ENCODE assay signal across 1 cellular context in the genomic region with DNA sequence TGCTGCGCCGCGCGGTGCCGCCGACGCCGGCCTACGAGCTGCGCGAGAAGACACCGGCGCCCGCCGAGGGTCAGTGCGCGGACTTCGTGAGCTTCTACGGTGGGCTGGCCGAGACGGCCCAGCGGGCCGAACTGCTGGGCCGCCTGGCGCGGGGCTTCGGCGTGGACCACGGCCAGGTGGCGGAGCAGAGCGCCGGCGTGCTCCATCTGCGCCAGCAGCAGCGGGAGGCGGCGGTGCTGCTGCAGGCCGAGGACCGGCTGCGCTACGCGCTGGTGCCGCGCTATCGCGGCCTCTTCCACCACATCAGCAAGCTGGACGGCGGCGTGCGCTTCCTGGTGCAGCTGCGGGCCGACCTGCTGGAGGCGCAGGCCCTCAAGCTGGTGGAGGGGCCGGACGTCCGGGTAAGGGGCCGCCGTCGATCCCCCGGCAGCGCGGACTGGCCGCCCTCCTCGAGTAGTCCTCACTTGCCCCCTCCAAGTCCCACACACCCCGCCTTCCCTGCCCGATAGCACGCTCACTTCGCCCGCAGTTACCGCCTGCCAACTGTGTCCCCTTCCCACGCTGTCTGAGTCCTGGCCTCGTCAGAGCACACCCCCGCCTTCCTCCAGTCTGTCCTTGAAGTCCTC.
TF ChIP-seq lines count a peak whose summit lies in the region.

No MANE protein-coding gene starts in this region.

TF ChIP-seq in HepG2, 621 proteins besides CTCF, POLR2A, EP300 and RAD21 (continued from another document and continues in another):
- TF ChIP-seq, protein P1, sequence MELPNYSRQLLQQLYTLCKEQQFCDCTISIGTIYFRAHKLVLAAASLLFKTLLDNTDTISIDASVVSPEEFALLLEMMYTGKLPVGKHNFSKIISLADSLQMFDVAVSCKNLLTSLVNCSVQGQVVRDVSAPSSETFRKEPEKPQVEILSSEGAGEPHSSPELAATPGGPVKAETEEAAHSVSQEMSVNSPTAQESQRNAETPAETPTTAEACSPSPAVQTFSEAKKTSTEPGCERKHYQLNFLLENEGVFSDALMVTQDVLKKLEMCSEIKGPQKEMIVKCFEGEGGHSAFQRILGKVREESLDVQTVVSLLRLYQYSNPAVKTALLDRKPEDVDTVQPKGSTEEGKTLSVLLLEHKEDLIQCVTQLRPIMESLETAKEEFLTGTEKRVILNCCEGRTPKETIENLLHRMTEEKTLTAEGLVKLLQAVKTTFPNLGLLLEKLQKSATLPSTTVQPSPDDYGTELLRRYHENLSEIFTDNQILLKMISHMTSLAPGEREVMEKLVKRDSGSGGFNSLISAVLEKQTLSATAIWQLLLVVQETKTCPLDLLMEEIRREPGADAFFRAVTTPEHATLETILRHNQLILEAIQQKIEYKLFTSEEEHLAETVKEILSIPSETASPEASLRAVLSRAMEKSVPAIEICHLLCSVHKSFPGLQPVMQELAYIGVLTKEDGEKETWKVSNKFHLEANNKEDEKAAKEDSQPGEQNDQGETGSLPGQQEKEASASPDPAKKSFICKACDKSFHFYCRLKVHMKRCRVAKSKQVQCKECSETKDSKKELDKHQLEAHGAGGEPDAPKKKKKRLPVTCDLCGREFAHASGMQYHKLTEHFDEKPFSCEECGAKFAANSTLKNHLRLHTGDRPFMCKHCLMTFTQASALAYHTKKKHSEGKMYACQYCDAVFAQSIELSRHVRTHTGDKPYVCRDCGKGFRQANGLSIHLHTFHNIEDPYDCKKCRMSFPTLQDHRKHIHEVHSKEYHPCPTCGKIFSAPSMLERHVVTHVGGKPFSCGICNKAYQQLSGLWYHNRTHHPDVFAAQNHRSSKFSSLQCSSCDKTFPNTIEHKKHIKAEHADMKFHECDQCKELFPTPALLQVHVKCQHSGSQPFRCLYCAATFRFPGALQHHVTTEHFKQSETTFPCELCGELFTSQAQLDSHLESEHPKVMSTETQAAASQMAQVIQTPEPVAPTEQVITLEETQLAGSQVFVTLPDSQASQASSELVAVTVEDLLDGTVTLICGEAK (IDR thresholded peaks at IDR 0.05) = no peak
- TF ChIP-seq, protein P1 (CRISPR knock-in tag; IDR thresholded peaks at IDR 0.05) = peak; percentile 62; the same call in 1 of the 2 replicates
- TF ChIP-seq, protein P2, sequence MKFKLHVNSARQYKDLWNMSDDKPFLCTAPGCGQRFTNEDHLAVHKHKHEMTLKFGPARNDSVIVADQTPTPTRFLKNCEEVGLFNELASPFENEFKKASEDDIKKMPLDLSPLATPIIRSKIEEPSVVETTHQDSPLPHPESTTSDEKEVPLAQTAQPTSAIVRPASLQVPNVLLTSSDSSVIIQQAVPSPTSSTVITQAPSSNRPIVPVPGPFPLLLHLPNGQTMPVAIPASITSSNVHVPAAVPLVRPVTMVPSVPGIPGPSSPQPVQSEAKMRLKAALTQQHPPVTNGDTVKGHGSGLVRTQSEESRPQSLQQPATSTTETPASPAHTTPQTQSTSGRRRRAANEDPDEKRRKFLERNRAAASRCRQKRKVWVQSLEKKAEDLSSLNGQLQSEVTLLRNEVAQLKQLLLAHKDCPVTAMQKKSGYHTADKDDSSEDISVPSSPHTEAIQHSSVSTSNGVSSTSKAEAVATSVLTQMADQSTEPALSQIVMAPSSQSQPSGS (CRISPR knock-in tag; IDR thresholded peaks at IDR 0.05) = no peak
- peak; percentile 23; the same call in 1 of the 2 replicates for TF ChIP-seq GABPB1 (CRISPR knock-in tag; IDR thresholded peaks at IDR 0.05)
- TF ChIP-seq, protein P3, sequence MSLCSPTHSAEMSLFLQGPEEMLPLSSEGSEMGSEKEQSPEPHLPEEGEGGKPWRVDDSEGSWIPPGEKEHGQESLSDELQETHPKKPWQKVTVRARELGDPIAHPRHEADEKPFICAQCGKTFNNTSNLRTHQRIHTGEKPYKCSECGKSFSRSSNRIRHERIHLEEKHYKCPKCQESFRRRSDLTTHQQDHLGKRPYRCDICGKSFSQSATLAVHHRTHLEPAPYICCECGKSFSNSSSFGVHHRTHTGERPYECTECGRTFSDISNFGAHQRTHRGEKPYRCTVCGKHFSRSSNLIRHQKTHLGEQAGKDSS (CRISPR knock-in tag; IDR thresholded peaks at IDR 0.05; ENCODE audit: borderline replicate concordance, low read depth) = no peak; the same call in none of the 2 replicates
- 0 out of 2 replicates have a peak, but pooled peaks have one; percentile 30 for TF ChIP-seq ZNF790 (CRISPR knock-in tag; IDR thresholded peaks at IDR 0.05; ENCODE audit: borderline replicate concordance)
- peak; percentile 61; the same call in 1 of the 2 replicates for TF ChIP-seq HOXA9 (CRISPR knock-in tag; IDR thresholded peaks at IDR 0.05; ENCODE audit: borderline replicate concordance)
- TF ChIP-seq ZNF652 (CRISPR knock-in tag; IDR thresholded peaks at IDR 0.05; ENCODE audit: borderline replicate concordance, low read depth) = no peak
- TF ChIP-seq THAP11 (CRISPR knock-in tag; IDR thresholded peaks at IDR 0.05) = 0 out of 2 replicates have a peak, but pooled peaks have one; percentile 8
- TF ChIP-seq KAT8 (CRISPR knock-in tag; IDR thresholded peaks at IDR 0.05) = peak; percentile 11; the same call in 1 of the 2 replicates
- TF ChIP-seq, protein P4, sequence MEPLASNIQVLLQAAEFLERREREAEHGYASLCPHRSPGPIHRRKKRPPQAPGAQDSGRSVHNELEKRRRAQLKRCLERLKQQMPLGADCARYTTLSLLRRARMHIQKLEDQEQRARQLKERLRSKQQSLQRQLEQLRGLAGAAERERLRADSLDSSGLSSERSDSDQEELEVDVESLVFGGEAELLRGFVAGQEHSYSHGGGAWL (CRISPR knock-in tag; IDR thresholded peaks at IDR 0.05) = peak; percentile 78
- TF ChIP-seq, protein P5, sequence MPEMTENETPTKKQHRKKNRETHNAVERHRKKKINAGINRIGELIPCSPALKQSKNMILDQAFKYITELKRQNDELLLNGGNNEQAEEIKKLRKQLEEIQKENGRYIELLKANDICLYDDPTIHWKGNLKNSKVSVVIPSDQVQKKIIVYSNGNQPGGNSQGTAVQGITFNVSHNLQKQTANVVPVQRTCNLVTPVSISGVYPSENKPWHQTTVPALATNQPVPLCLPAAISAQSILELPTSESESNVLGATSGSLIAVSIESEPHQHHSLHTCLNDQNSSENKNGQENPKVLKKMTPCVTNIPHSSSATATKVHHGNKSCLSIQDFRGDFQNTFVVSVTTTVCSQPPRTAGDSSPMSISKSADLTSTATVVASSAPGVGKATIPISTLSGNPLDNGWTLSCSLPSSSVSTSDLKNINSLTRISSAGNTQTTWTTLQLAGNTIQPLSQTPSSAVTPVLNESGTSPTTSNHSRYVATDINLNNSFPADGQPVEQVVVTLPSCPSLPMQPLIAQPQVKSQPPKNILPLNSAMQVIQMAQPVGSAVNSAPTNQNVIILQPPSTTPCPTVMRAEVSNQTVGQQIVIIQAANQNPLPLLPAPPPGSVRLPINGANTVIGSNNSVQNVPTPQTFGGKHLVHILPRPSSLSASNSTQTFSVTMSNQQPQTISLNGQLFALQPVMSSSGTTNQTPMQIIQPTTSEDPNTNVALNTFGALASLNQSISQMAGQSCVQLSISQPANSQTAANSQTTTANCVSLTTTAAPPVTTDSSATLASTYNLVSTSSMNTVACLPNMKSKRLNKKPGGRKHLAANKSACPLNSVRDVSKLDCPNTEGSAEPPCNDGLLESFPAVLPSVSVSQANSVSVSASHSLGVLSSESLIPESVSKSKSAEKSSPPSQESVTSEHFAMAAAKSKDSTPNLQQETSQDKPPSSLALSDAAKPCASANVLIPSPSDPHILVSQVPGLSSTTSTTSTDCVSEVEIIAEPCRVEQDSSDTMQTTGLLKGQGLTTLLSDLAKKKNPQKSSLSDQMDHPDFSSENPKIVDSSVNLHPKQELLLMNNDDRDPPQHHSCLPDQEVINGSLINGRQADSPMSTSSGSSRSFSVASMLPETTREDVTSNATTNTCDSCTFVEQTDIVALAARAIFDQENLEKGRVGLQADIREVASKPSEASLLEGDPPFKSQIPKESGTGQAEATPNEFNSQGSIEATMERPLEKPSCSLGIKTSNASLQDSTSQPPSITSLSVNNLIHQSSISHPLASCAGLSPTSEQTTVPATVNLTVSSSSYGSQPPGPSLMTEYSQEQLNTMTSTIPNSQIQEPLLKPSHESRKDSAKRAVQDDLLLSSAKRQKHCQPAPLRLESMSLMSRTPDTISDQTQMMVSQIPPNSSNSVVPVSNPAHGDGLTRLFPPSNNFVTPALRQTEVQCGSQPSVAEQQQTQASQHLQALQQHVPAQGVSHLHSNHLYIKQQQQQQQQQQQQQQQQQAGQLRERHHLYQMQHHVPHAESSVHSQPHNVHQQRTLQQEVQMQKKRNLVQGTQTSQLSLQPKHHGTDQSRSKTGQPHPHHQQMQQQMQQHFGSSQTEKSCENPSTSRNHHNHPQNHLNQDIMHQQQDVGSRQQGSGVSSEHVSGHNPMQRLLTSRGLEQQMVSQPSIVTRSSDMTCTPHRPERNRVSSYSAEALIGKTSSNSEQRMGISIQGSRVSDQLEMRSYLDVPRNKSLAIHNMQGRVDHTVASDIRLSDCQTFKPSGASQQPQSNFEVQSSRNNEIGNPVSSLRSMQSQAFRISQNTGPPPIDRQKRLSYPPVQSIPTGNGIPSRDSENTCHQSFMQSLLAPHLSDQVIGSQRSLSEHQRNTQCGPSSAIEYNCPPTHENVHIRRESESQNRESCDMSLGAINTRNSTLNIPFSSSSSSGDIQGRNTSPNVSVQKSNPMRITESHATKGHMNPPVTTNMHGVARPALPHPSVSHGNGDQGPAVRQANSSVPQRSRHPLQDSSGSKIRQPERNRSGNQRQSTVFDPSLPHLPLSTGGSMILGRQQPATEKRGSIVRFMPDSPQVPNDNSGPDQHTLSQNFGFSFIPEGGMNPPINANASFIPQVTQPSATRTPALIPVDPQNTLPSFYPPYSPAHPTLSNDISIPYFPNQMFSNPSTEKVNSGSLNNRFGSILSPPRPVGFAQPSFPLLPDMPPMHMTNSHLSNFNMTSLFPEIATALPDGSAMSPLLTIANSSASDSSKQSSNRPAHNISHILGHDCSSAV (CRISPR knock-in tag; IDR thresholded peaks at IDR 0.05; ENCODE audit: borderline replicate concordance) = no peak
- TF ChIP-seq NONO (IDR thresholded peaks at IDR 0.05) = no peak
- peak; percentile 52; the same call in 1 of the 2 replicates for TF ChIP-seq NONO (CRISPR knock-in tag; conservative IDR thresholded peaks at IDR 0.05)
- TF ChIP-seq ZNF709 (CRISPR knock-in tag; IDR thresholded peaks at IDR 0.05) = peak; percentile 81
- 0 out of 3 replicates have a peak, but pooled peaks have one; percentile 16 for TF ChIP-seq MXI1 (IDR thresholded peaks at IDR 0.05; ENCODE audit: borderline replicate concordance, low read depth, low read length)
- TF ChIP-seq TRIM24 (CRISPR knock-in tag; IDR thresholded peaks at IDR 0.05) = no peak
- TF ChIP-seq ZNF781 (CRISPR knock-in tag; IDR thresholded peaks at IDR 0.05; ENCODE audit: borderline replicate concordance, not compliant biosample characterization) = peak; percentile 35
- TF ChIP-seq MED8 (CRISPR knock-in tag; IDR thresholded peaks at IDR 0.05; ENCODE audit: insufficient replicate concordance) = peak; percentile 36
- TF ChIP-seq, protein P6, sequence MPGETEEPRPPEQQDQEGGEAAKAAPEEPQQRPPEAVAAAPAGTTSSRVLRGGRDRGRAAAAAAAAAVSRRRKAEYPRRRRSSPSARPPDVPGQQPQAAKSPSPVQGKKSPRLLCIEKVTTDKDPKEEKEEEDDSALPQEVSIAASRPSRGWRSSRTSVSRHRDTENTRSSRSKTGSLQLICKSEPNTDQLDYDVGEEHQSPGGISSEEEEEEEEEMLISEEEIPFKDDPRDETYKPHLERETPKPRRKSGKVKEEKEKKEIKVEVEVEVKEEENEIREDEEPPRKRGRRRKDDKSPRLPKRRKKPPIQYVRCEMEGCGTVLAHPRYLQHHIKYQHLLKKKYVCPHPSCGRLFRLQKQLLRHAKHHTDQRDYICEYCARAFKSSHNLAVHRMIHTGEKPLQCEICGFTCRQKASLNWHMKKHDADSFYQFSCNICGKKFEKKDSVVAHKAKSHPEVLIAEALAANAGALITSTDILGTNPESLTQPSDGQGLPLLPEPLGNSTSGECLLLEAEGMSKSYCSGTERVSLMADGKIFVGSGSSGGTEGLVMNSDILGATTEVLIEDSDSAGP (CRISPR knock-in tag; IDR thresholded peaks at IDR 0.05; ENCODE audit: borderline replicate concordance) = peak; percentile 68; the same call in 1 of the 2 replicates
- TF ChIP-seq, protein P7, sequence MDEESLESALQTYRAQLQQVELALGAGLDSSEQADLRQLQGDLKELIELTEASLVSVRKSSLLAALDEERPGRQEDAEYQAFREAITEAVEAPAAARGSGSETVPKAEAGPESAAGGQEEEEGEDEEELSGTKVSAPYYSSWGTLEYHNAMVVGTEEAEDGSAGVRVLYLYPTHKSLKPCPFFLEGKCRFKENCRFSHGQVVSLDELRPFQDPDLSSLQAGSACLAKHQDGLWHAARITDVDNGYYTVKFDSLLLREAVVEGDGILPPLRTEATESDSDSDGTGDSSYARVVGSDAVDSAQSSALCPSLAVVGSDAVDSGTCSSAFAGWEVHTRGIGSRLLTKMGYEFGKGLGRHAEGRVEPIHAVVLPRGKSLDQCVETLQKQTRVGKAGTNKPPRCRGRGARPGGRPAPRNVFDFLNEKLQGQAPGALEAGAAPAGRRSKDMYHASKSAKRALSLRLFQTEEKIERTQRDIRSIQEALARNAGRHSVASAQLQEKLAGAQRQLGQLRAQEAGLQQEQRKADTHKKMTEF (CRISPR knock-in tag; IDR thresholded peaks at IDR 0.05) = 0 out of 2 replicates have a peak, but pooled peaks have one; percentile 13
- TF ChIP-seq TMF1 (CRISPR knock-in tag; IDR thresholded peaks at IDR 0.05; ENCODE audit: low read depth) = peak; percentile 85
- no peak for TF ChIP-seq FIP1L1 (IDR thresholded peaks at IDR 0.05; ENCODE audit: borderline replicate concordance, insufficient read depth, low read depth, low read length)
